Comparison of ENCODE assay signal across 10 cellular contexts in the genomic region with DNA sequence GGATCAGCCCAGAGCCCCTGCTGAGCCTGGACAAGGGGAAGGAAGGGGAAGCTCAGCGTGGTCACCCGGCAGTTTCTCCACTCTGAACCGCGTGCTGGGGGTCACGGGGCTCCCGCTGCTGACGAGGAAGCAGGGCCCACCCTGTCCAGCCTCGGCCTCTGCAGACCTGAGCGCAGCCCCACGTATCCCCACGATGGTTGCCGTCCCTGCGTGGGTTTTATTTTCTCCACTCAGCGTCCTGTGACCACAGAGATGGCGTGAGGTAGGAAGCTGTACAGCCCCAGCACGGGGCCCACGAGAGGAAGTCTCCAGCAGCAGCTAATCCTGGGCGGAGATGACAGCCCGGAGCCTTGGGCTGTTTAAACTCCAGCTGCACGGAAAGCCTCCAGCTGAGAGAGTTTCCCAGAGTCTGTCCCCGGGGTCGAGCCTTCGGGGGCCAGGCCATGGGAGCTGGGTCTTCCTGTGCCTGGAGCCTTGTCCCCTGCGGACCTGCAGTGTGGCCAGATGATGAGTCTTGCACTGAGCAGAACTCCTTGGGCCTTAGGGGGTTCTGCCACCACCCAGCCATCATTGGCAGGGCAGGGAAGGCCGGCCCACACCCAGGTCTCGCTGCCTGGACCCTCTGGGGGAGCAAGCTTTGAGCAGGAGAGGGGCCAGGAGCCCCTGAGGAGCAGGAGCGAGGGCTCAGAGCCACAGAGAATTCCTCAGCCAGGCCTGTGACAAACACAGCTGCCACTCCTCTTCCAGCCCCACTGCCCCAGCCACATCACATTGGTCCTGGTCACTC.
DNase-seq lines count a peak whose midpoint lies in the region; ATAC-seq and TF ChIP-seq lines count a peak whose summit lies in the region.
"Had no signal": no experiment of that assay in that cellular context is flagged by ENCODE, and none has a peak within 500 bp of the region (broad histone marks: within the 10 kb centered on the region; RNA-seq: fewer than 3 reads in every experiment).

No MANE protein-coding gene starts in this region.

- intact Hi-C loops in Right ventricle myocardium inferior (cut with DNase I), result no loop called here
- intact Hi-C loops in esophagus muscularis mucosa (cut with DNase I), result no loop called here
- intact Hi-C loops in aorta (cut with DNase I), result no loop called here

- no peak overlapping the region for H3K4me3 ChIP-seq in right atrium auricular region
- no peak overlapping the region for H3K4me3 ChIP-seq in esophagus muscularis mucosa
- H3K4me3 ChIP-seq in muscle layer of colon (ENCODE audit: low read depth in 1 of 2, low read length in 2 of 2), result no peak overlapping the region
- H3K4me3 ChIP-seq in aorta (ENCODE audit: low read length in 2 of 2), result no peak overlapping the region

- no peak overlapping the region for H3K9ac ChIP-seq in muscle layer of colon (ENCODE audit: low read length)
- H3K9ac ChIP-seq: parathyroid adenoma had no signal

- H3K9me3 ChIP-seq in right atrium auricular region (no peaks in the 10 kb centered on the region), esophagus muscularis mucosa (no peaks in the 10 kb centered on the region), muscle layer of colon (ENCODE audit: low read length) (no peaks in the 10 kb centered on the region), aorta (ENCODE audit: control insufficient read depth, low read length) (no peaks in the 10 kb centered on the region)

- no peak for TF ChIP-seq EP300 in esophagus muscularis mucosa (IDR thresholded peaks at IDR 0.05)

- DNase-seq in Right ventricle myocardium inferior (ENCODE audit: missing footprints) (peak; percentile 85), right atrium auricular region (ENCODE audit: low spot score) (no peak), esophagus muscularis mucosa (ENCODE audit: extremely low spot score) (peak; percentile 90), aorta (peak in 1 of 2 donors; percentile 89), middle frontal gyrus (ENCODE audit: extremely low spot score, low spot score) (no peak), HuH-7 (ENCODE audit: low spot score) (no peak)
- DNase-seq: ACHN had no signal

- peak overlapping the region in 1 of 2 donors; percentile 18 for H3K27ac ChIP-seq in right atrium auricular region
- H3K27ac ChIP-seq in esophagus muscularis mucosa (replicated peaks in 1 of 4), result peak overlapping the region in 2 of 4 donors; percentile 43 to 51
- peak overlapping the region; percentile 34 for H3K27ac ChIP-seq in muscle layer of colon (ENCODE audit: low read depth, low read length)
- no peak overlapping the region for H3K27ac ChIP-seq in aorta (ENCODE audit: low read depth in 1 of 2, low read length in 2 of 2)
- H3K27ac ChIP-seq: parathyroid adenoma had no signal

- 63% methylated on average over 17 of the region's 27 CpGs for WGBS in esophagus muscularis mucosa
- 86% methylated on average over 27 of the region's 27 CpGs for WGBS in aorta, 2 donors

- H3K27me3 ChIP-seq in right atrium auricular region, result no peaks in the 10 kb centered on the region
- no peaks in the 10 kb centered on the region for H3K27me3 ChIP-seq in esophagus muscularis mucosa
- no peaks in the 10 kb centered on the region for H3K27me3 ChIP-seq in muscle layer of colon (ENCODE audit: control insufficient read depth in 1 of 2, insufficient read depth in 2 of 2, low read length in 2 of 2)
- H3K27me3 ChIP-seq in aorta (ENCODE audit: control insufficient read depth in 1 of 2, insufficient read depth in 2 of 2, low read length in 1 of 2), result no peaks in the 10 kb centered on the region

- ATAC-seq in Right ventricle myocardium inferior (peak; percentile 73), aorta (ENCODE audit: low FRiP score) (peak; percentile 19), HG03460 (IDR thresholded peaks at IDR 0.05; ENCODE audit: unreplicated experiment) (no peak)

- no peaks in the 10 kb centered on the region for H3K36me3 ChIP-seq in right atrium auricular region
- no peaks in the 10 kb centered on the region for H3K36me3 ChIP-seq in esophagus muscularis mucosa
- H3K36me3 ChIP-seq in muscle layer of colon (ENCODE audit: insufficient read depth, low read length), result no peaks in the 10 kb centered on the region
- H3K36me3 ChIP-seq in aorta (ENCODE audit: control insufficient read depth in 1 of 2, insufficient read depth in 2 of 2, low read length in 1 of 2), result no peaks in the 10 kb centered on the region

- no peak for TF ChIP-seq CTCF in right atrium auricular region (IDR thresholded peaks at IDR 0.05)
- TF ChIP-seq CTCF in esophagus muscularis mucosa (IDR thresholded peaks at IDR 0.05), result no peak

- TF ChIP-seq POLR2A in esophagus muscularis mucosa (IDR thresholded peaks at IDR 0.05; ENCODE audit: low read depth), result no peak

- H3K4me1 ChIP-seq in right atrium auricular region, result peaks cover 0 to 14% of the 10 kb centered on the region in 2 donors
- peaks cover 9 to 49% (median 24%) of the 10 kb centered on the region in 4 donors for H3K4me1 ChIP-seq in esophagus muscularis mucosa
- peaks cover 17% of the 10 kb centered on the region for H3K4me1 ChIP-seq in muscle layer of colon (ENCODE audit: insufficient read depth, low read length)
- H3K4me1 ChIP-seq in aorta (ENCODE audit: control insufficient read depth in 1 of 2, insufficient read depth in 2 of 2, low read length in 2 of 2), result no peaks in the 10 kb centered on the region
- H3K4me1 ChIP-seq: parathyroid adenoma had no signal

Comparison
In these comparisons a context has a peak if more than half of its experiments do, and no peak if none do; other contexts are left out.
1. DNase-seq: peak in Right ventricle myocardium inferior (single experiment) and esophagus muscularis mucosa (single experiment); none in right atrium auricular region (single experiment), middle frontal gyrus (single experiment) and HuH-7 (single experiment).